ENCODE assay signal across 3 cellular contexts in genomic region chr16:31099860-31100638, GRCh38.
A peak's percentile ranks its signal among the peaks of the same experiment; 100 is the strongest.
TF ChIP-seq lines count a peak whose summit lies in the region.

No MANE protein-coding gene starts in this region.

TF ChIP-seq in SK-N-SH, 30 proteins besides CTCF, POLR2A, EP300 and RAD21:
- TF ChIP-seq NFIC (IDR thresholded peaks at IDR 0.05; ENCODE audit: borderline replicate concordance) (peak; percentile 25; the same call in 1 of the 2 replicates), ZBTB33 (IDR thresholded peaks at IDR 0.05; ENCODE audit: borderline replicate concordance, low read depth) (no peak), SIN3A (IDR thresholded peaks at IDR 0.05; ENCODE audit: borderline replicate concordance, low read depth, low read length) (no peak)

TF ChIP-seq in SK-N-SH treated with all-trans-retinoic acid at 6 μM for 48 hours, 23 proteins besides CTCF, POLR2A, EP300 and RAD21:
- TF ChIP-seq, protein P1, sequence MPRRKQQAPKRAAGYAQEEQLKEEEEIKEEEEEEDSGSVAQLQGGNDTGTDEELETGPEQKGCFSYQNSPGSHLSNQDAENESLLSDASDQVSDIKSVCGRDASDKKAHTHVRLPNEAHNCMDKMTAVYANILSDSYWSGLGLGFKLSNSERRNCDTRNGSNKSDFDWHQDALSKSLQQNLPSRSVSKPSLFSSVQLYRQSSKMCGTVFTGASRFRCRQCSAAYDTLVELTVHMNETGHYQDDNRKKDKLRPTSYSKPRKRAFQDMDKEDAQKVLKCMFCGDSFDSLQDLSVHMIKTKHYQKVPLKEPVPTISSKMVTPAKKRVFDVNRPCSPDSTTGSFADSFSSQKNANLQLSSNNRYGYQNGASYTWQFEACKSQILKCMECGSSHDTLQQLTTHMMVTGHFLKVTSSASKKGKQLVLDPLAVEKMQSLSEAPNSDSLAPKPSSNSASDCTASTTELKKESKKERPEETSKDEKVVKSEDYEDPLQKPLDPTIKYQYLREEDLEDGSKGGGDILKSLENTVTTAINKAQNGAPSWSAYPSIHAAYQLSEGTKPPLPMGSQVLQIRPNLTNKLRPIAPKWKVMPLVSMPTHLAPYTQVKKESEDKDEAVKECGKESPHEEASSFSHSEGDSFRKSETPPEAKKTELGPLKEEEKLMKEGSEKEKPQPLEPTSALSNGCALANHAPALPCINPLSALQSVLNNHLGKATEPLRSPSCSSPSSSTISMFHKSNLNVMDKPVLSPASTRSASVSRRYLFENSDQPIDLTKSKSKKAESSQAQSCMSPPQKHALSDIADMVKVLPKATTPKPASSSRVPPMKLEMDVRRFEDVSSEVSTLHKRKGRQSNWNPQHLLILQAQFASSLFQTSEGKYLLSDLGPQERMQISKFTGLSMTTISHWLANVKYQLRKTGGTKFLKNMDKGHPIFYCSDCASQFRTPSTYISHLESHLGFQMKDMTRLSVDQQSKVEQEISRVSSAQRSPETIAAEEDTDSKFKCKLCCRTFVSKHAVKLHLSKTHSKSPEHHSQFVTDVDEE (CRISPR knock-in tag; IDR thresholded peaks at IDR 0.05) = no peak
- no peak for TF ChIP-seq CSDC2 (CRISPR knock-in tag; IDR thresholded peaks at IDR 0.05)

TF ChIP-seq in endothelial cell of umbilical vein, 7 proteins besides CTCF, POLR2A, EP300 and RAD21:
- TF ChIP-seq MYC (IDR thresholded peaks at IDR 0.05; ENCODE audit: low read depth, low read length) (no peak), GATA2 (IDR thresholded peaks at IDR 0.05; ENCODE audit: insufficient read depth, insufficient read length, low read depth, low read length) (no peak), FOS (IDR thresholded peaks at IDR 0.05; ENCODE audit: borderline replicate concordance, insufficient read depth, low read length) (peak; percentile 28)
